12 cellular contexts compared by ENCODE assay signal in genomic region chr20:3923818-3924217, GRCh38. TPM values are rescaled to one million over a fixed set of nuclear protein-coding genes. Genes with fewer than 3 reads are reported as not detected.
A peak's percentile ranks its signal among the peaks of the same experiment; 100 is the strongest.
DNase-seq lines count a peak whose midpoint lies in the region; ATAC-seq and TF ChIP-seq lines count a peak whose summit lies in the region.
"Had no signal": no experiment of that assay in that cellular context is flagged by ENCODE, and none has a peak within 500 bp of the region (broad histone marks: within the 10 kb centered on the region; RNA-seq: fewer than 3 reads in every experiment).

No MANE protein-coding gene starts in this region.

- H3K4me2 ChIP-seq in Karpas-422 (ENCODE audit: low read depth, low read length, poor library complexity, severe bottlenecking): no peak overlapping the region

- peaks cover 39% of the 10 kb centered on the region for H3K36me3 Mint-ChIP-seq in brain

- peaks cover 47% of the 10 kb centered on the region for H3K4me1 Mint-ChIP-seq in brain

- no peak for TF ChIP-seq CTCF in brain (conservative IDR thresholded peaks at IDR 0.05)

- no peak overlapping the region for H3K9ac ChIP-seq in Karpas-422 (ENCODE audit: low read length)

- H3K4me3 ChIP-seq in Karpas-422 (ENCODE audit: low read length): no peak overlapping the region
- H3K4me3 ChIP-seq: esophagus muscularis mucosa, lung had no signal

- H3K79me2 ChIP-seq in Karpas-422 (ENCODE audit: low read length): peaks cover 40% of the 10 kb centered on the region

- H3K9me3 ChIP-seq in Karpas-422 (ENCODE audit: low read length): no peaks in the 10 kb centered on the region
- H3K9me3 ChIP-seq: esophagus muscularis mucosa had no signal

- no peaks in the 10 kb centered on the region for H3K9me3 Mint-ChIP-seq in brain

- H2AFZ ChIP-seq in Karpas-422 (ENCODE audit: low read length): no peak overlapping the region

- DNase-seq in CD1c-positive myeloid dendritic cell (ENCODE audit: extremely low spot score) (peak; percentile 83), Karpas-422 (no peak), middle frontal gyrus (ENCODE audit: extremely low spot score, low spot score) (peak; percentile 51), globus pallidus (ENCODE audit: low spot score) (no peak)
- DNase-seq: NCI-H524 treated with DMSO at 0.1 percent for 48 hours; stimulated activated CD4-positive, alpha-beta T cell treated with anti-CD3 and anti-CD28 coated beads, Interleukin-15, amount 100 ng/mL, for 24 hours had no signal

- H3K27me3 ChIP-seq in Karpas-422 (ENCODE audit: low read length): no peaks in the 10 kb centered on the region
- H3K27me3 ChIP-seq: esophagus muscularis mucosa had no signal

- peaks cover 53% of the 10 kb centered on the region for H3K4me1 ChIP-seq in Karpas-422 (ENCODE audit: low read length)

- H3K36me3 ChIP-seq in Karpas-422 (ENCODE audit: insufficient read depth, low read length): peaks cover 32% of the 10 kb centered on the region; the same call in 1 of the 2 replicates

- peak overlapping the region in 4 of 5 experiments; percentile 59 to 81 (median 70) for H3K27ac Mint-ChIP-seq in brain

- no peak for ATAC-seq in HG03565 (IDR thresholded peaks at IDR 0.05; ENCODE audit: unreplicated experiment)
- ATAC-seq in HG03039 (IDR thresholded peaks at IDR 0.05; ENCODE audit: unreplicated experiment): no peak
- no peak for ATAC-seq in GM18505 (IDR thresholded peaks at IDR 0.05; ENCODE audit: unreplicated experiment)

- no peaks in the 10 kb centered on the region for H3K9me2 ChIP-seq in Karpas-422 (replicated peaks; ENCODE audit: insufficient read depth, low read length)

- 0 out of 2 replicates have a peak overlapping the region, but pooled peaks have one; percentile 20 for H3K27ac ChIP-seq in Karpas-422 (ENCODE audit: low read length)
- H3K27ac ChIP-seq: esophagus muscularis mucosa had no signal

- TF ChIP-seq POLR2A in GM18505 (IDR thresholded peaks at IDR 0.05; ENCODE audit: borderline replicate concordance, extremely low read depth, insufficient read depth, insufficient read length): no peak

- H3K4me3 Mint-ChIP-seq in brain: no peak overlapping the region

- peaks cover 19% of the 10 kb centered on the region; the same call in 1 of the 2 replicates for H4K20me1 ChIP-seq in Karpas-422 (ENCODE audit: insufficient read depth, low read depth, low read length)

- peaks cover 4% of the 10 kb centered on the region for H3K27me3 Mint-ChIP-seq in brain

RNA-seq across cellular contexts. Expression of gene PANK2, which starts 34.6 kb away (rescaled TPM):
- total RNA-seq in Karpas-422 (2014; rRNA removed; shearing (Covaris generic); ENCODE audit: low replicate concordance): 19.2 and 41.5 TPM in 2 replicates
- polyA plus RNA-seq in brain (ENCODE audit: insufficient read depth, low read depth, low replicate concordance): 27.7 TPM

Comparison
In these comparisons a context has a peak if more than half of its experiments do, and no peak if none do; other contexts are left out.
1. DNase-seq: peak in CD1c-positive myeloid dendritic cell (single experiment) and middle frontal gyrus (single experiment); none in Karpas-422 (single experiment) and globus pallidus (single experiment).